In genomic region chr2:222859786-222860726, GRCh38 we compare ENCODE assay signal across 8 cellular contexts. TPM values are rescaled to one million over a fixed set of nuclear protein-coding genes. Genes with fewer than 3 reads are reported as not detected.
DNase-seq lines count a peak whose midpoint lies in the region; ATAC-seq and TF ChIP-seq lines count a peak whose summit lies in the region.

No MANE protein-coding gene starts in this region.

- TF ChIP-seq POLR2A in IMR-90 (IDR thresholded peaks at IDR 0.05; ENCODE audit: low read depth, low read length), result no peak

- H3K4me3 Mint-ChIP-seq in activated CD4-positive, alpha-beta memory T cell treated with anti-CD3 and anti-CD28 coated beads for 36 hours, result peak overlapping the region; percentile 71

- H3K27me3 Mint-ChIP-seq in activated CD4-positive, alpha-beta memory T cell treated with anti-CD3 and anti-CD28 coated beads for 36 hours, result peaks cover 5% of the 10 kb centered on the region

- H3K27ac Mint-ChIP-seq in activated CD4-positive, alpha-beta memory T cell treated with anti-CD3 and anti-CD28 coated beads for 36 hours, result peak overlapping the region; percentile 24

- H3K9me3 Mint-ChIP-seq in activated CD4-positive, alpha-beta memory T cell treated with anti-CD3 and anti-CD28 coated beads for 36 hours, result no peaks in the 10 kb centered on the region

- no peak overlapping the region for H2AK5ac ChIP-seq in IMR-90 (ENCODE audit: low read depth, low read length)

- peaks cover 3% of the 10 kb centered on the region for H3K4me1 Mint-ChIP-seq in activated CD4-positive, alpha-beta memory T cell treated with anti-CD3 and anti-CD28 coated beads for 36 hours (ENCODE audit: low read depth)

- H3K36me3 ChIP-seq in IMR-90 (ENCODE audit: control insufficient read depth, insufficient read depth, low read length) (no peaks in the 10 kb centered on the region), osteoblast (ENCODE audit: insufficient read depth, low read length) (no peaks in the 10 kb centered on the region)

- peaks cover 42% of the 10 kb centered on the region for H3K79me2 ChIP-seq in osteoblast (ENCODE audit: insufficient read depth, low read length)

- peak overlapping the region; percentile 14 for H2BK120ac ChIP-seq in IMR-90 (ENCODE audit: low read depth, low read length)

- H3K9me3 ChIP-seq in IMR-90 (ENCODE audit: control insufficient read depth, insufficient read depth, low read length) (no peaks in the 10 kb centered on the region), osteoblast (ENCODE audit: low read depth, low read length) (no peaks in the 10 kb centered on the region)

- no peak overlapping the region for H2AK9ac ChIP-seq in IMR-90 (replicated peaks; ENCODE audit: low read depth, low read length, poor library complexity)

- H3K4me3 ChIP-seq in IMR-90 (ENCODE audit: insufficient read depth, low read depth, low read length), result peak overlapping the region; percentile 30
- H3K4me3 ChIP-seq in osteoblast (ENCODE audit: insufficient read depth, low read length), result peak overlapping the region; percentile 81

- no peak overlapping the region for H3K9ac ChIP-seq in IMR-90 (ENCODE audit: low read depth, low read length)

- no peaks in the 10 kb centered on the region for H3K27me3 ChIP-seq in IMR-90 (ENCODE audit: control insufficient read depth, insufficient read depth, low read length)
- no peaks in the 10 kb centered on the region for H3K27me3 ChIP-seq in osteoblast (ENCODE audit: insufficient read depth, low read length)

- H2AFZ ChIP-seq in IMR-90 (replicated peaks; ENCODE audit: low read length, poor library complexity) (peak overlapping the region; percentile 79), osteoblast (ENCODE audit: low read length) (peak overlapping the region; percentile 69)

- H2BK5ac ChIP-seq in IMR-90 (ENCODE audit: low read depth, low read length, poor library complexity, severe bottlenecking), result peak overlapping the region; percentile 55

- H4K20me1 ChIP-seq in IMR-90 (ENCODE audit: insufficient read depth, low read length) (peaks cover 36% of the 10 kb centered on the region), osteoblast (ENCODE audit: insufficient read depth, low read length) (peaks cover 34% of the 10 kb centered on the region)

- peak overlapping the region; percentile 20; the same call in 1 of the 2 replicates for H2BK20ac ChIP-seq in IMR-90 (ENCODE audit: low read depth, low read length)

- peak overlapping the region; percentile 35; the same call in 1 of the 2 replicates for H3K56ac ChIP-seq in IMR-90 (ENCODE audit: extremely low read depth, insufficient read depth, low read length)

- no peak overlapping the region for H3K23ac ChIP-seq in IMR-90 (ENCODE audit: low read depth, low read length)

- in situ Hi-C loops in IMR-90 (cut with MboI; ENCODE audit: low sequenced_read_pairs), result loop anchor here (5.0 kb wide), 1 partner anchor 153 kb away; no protein-coding TSS in a partner anchor

- no peak overlapping the region; the same call in 1 of the 2 replicates for H4K91ac ChIP-seq in IMR-90 (ENCODE audit: insufficient read depth, low read depth, low read length)

- peak overlapping the region; percentile 61 for H3K14ac ChIP-seq in IMR-90 (replicated peaks; ENCODE audit: low read depth, low read length)

- CTCF ChIA-PET in IMR-90 (lab: Yijun Ruan, JAX), result interaction anchor here (0.9 to 1.7 kb wide), 4 partner anchors 10 to 153 kb away, joined by 3 to 12 read pairs (median 4); no protein-coding TSS in a partner anchor
- CTCF ChIA-PET in activated CD4-positive, alpha-beta memory T cell treated with anti-CD3 and anti-CD28 coated beads for 36 hours (lab: Charles Lee), result interaction anchor here (0.6 to 1.1 kb wide), 3 partner anchors 43 to 151 kb away, joined by 3 to 5 read pairs (median 3); no protein-coding TSS in a partner anchor

- H2BK15ac ChIP-seq in IMR-90 (ENCODE audit: low read depth, low read length), result no peak overlapping the region

- WGBS in IMR-90 (ENCODE audit: extremely low coverage in 2 of 2, insufficient read length in 1 of 2), 2 experiments, result no CpG with 5 or more reads among the region's 12 CpGs

- peak overlapping the region; percentile 49 for H3K4me2 ChIP-seq in IMR-90 (ENCODE audit: low read depth, low read length)
- H3K4me2 ChIP-seq in osteoblast (ENCODE audit: insufficient read depth, low read length), result peak overlapping the region; percentile 73

- dilution Hi-C loops in IMR-90 (cut with HindIII; ENCODE audit: low sequenced_read_pairs, unreplicated experiment), result no loop called here

- H4K8ac ChIP-seq in IMR-90 (ENCODE audit: low read depth in 2 of 2, low read length in 2 of 2), result peak overlapping the region in 1 of 2 experiments; percentile 17; a peak in 1 of 4 replicates

- no peak for TF ChIP-seq RAD21 in IMR-90 (IDR thresholded peaks at IDR 0.05; ENCODE audit: low read length)

- no peak overlapping the region for H3K4ac ChIP-seq in IMR-90 (ENCODE audit: low read depth, low read length)

- ATAC-seq in IMR-90 (ENCODE audit: low read depth) (no peak), GM21529 (IDR thresholded peaks at IDR 0.05; ENCODE audit: unreplicated experiment) (no peak), HG03097 (IDR thresholded peaks at IDR 0.05; ENCODE audit: low FRiP score, unreplicated experiment) (no peak), GM18511 (IDR thresholded peaks at IDR 0.05; ENCODE audit: unreplicated experiment) (no peak)

- DNase-seq in DMS 273 (lab: John Stamatoyannopoulos, UW; ENCODE audit: unreplicated experiment) (peak; percentile 83), IMR-90 (peak; percentile 64), glomerular visceral epithelial cell (ENCODE audit: extremely low spot score) (peak; percentile 31), osteoblast (ENCODE audit: insufficient read length, low spot score, missing footprints) (peak; percentile 73)
- no peak for DNase-seq in activated CD4-positive, alpha-beta memory T cell treated with anti-CD3 and anti-CD28 coated beads for 36 hours

- H3K4me1 ChIP-seq in IMR-90 (ENCODE audit: control insufficient read depth, insufficient read depth, low read length), result peaks cover 10% of the 10 kb centered on the region
- H3K4me1 ChIP-seq in osteoblast (ENCODE audit: insufficient read depth, low read length), result peaks cover 39% of the 10 kb centered on the region

- no peak overlapping the region for H4K5ac ChIP-seq in IMR-90 (ENCODE audit: low read depth, low read length)

- H3K27ac ChIP-seq in IMR-90 (ENCODE audit: insufficient read depth, low read length) (peak overlapping the region; percentile 48; the same call in 1 of the 2 replicates), osteoblast (ENCODE audit: low read depth, low read length) (peak overlapping the region; percentile 60)

- H3K18ac ChIP-seq in IMR-90 (ENCODE audit: low read depth, low read length), result no peak overlapping the region; the same call in 1 of the 2 replicates

- BruUV-seq in IMR-90 (replicated peaks; lab: Mats Ljungman, UMichigan), result no TSS peak

- peaks cover 8% of the 10 kb centered on the region for H3K9me1 ChIP-seq in IMR-90 (ENCODE audit: insufficient read depth, low read length)

- POLR2A ChIA-PET in IMR-90 (lab: Charles Lee; ENCODE audit: unreplicated experiment), result interaction anchor here (0.6 to 0.8 kb wide), 7 partner anchors 10 to 151 kb away, joined by 3 to 8 read pairs (median 3); no protein-coding TSS in a partner anchor
- POLR2A ChIA-PET in activated CD4-positive, alpha-beta memory T cell treated with anti-CD3 and anti-CD28 coated beads for 36 hours (lab: Charles Lee), result interaction anchor here (1.5 to 1.6 kb wide), 3 partner anchors 20 to 204 kb away, joined by 3 to 5 read pairs (median 4); partner anchors contain the start of gene FARSB

- H3K36me3 Mint-ChIP-seq in activated CD4-positive, alpha-beta memory T cell treated with anti-CD3 and anti-CD28 coated beads for 36 hours, result peaks cover 2% of the 10 kb centered on the region

- peaks cover 0 to 34% of the 10 kb centered on the region in 2 experiments; a peak in 2 of 4 replicates for H3K79me1 ChIP-seq in IMR-90 (ENCODE audit: low read depth in 1 of 2, low read length in 2 of 2)

- intact Hi-C loops in IMR-90 (cut with micrococcal nuclease), result loop anchor here (1.0 to 5.0 kb wide), 4 partner anchors 16 to 168 kb away; no protein-coding TSS in a partner anchor
- intact Hi-C loops in activated CD4-positive, alpha-beta memory T cell treated with anti-CD3 and anti-CD28 coated beads for 36 hours (cut with micrococcal nuclease), result loop anchor here (1.0 to 5.0 kb wide), 6 partner anchors 42 to 1087 kb away; partner anchors contain the start of genes FARSB and WDFY1

- TF ChIP-seq CTCF in IMR-90 (conservative IDR thresholded peaks at IDR 0.05; ENCODE audit: low read depth, low read length), result no peak
- TF ChIP-seq CTCF in osteoblast (IDR thresholded peaks at IDR 0.05; ENCODE audit: extremely low read depth, low read depth, low read length), result no peak

TF ChIP-seq in IMR-90, 13 proteins besides CTCF, POLR2A, EP300 and RAD21 (continues in another document):
- no peak for TF ChIP-seq MAZ (IDR thresholded peaks at IDR 0.05; ENCODE audit: borderline replicate concordance, low read depth, low read length)
- no peak for TF ChIP-seq CEBPB (IDR thresholded peaks at IDR 0.05; ENCODE audit: low read depth, low read length)
- TF ChIP-seq MAFK (IDR thresholded peaks at IDR 0.05; ENCODE audit: low read depth, low read length), result no peak
- no peak for TF ChIP-seq USF2 (IDR thresholded peaks at IDR 0.05; ENCODE audit: low read depth, low read length)
- no peak for TF ChIP-seq FOS (IDR thresholded peaks at IDR 0.05; ENCODE audit: low read depth, low read length)
- no peak for TF ChIP-seq NFE2L2 (IDR thresholded peaks at IDR 0.05; ENCODE audit: low read depth, low read length)
- no peak for TF ChIP-seq SMC3 (IDR thresholded peaks at IDR 0.05; ENCODE audit: low read depth, low read length)
- no peak for TF ChIP-seq BHLHE40 (IDR thresholded peaks at IDR 0.05; ENCODE audit: low read depth, low read length)
- no peak for TF ChIP-seq RCOR1 (IDR thresholded peaks at IDR 0.05; ENCODE audit: insufficient replicate concordance, low read length)

RNA-seq across cellular contexts. Expression of gene ACSL3, which starts 0.8 kb away (rescaled TPM):
- 84.2 and 96.4 TPM in 2 replicates for total RNA-seq in IMR-90 (2012; rRNA removed)
- polyA plus RNA-seq in IMR-90 (2012; rRNA removed), result 29.2 and 31.0 TPM in 2 replicates
- 15.5 and 19.7 TPM in 2 replicates for polyA plus RNA-seq in IMR-90 (2012; cell fraction: cytosol; rRNA removed)
- 8.8 and 31.8 TPM in 2 replicates for polyA plus RNA-seq in IMR-90 (2012; cell fraction: nucleus; rRNA removed; ENCODE audit: low replicate concordance)
- 10 to 100 TPM; 48.7 to 57.2 TPM for total RNA-seq in activated CD4-positive, alpha-beta memory T cell treated with anti-CD3 and anti-CD28 coated beads for 36 hours
- total RNA-seq in osteoblast, result 166 and 170 TPM in 2 replicates
